18 cellular contexts compared by ENCODE assay signal in the genomic region with DNA sequence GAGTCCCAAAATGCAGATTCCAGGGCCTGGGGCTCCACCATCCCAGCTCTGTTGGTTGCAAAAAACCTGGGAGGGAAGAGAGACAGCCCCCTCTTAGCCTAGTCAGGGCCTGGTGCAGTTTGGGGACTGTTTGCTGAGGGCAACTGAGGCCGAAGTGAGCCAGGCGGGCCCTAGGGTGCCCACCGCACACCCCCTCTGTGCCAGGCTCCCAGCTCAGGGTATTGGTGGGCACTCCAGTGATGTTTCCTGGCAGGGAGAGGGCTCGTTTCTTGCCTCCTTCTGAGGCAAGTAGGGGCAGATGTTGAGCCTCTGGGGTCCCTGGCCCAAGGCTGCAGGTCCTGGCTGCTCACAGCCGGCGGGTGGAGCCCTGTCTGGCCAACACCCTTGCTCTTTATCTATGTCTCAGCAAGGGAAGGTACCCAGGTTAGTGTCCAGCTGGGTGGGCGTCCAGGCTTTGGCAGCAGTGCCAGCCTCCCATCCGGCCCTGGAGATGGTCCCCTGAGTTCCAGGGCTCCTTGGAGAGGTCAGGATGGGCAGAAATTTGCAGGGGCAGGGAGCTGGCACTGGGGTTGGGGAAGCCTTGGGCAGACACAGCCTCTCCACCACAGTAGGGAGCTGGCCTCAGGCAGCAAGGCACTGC. TPM values are rescaled to one million over a fixed set of nuclear protein-coding genes. Genes with fewer than 3 reads are reported as not detected.
DNase-seq lines count a peak whose midpoint lies in the region; ATAC-seq and TF ChIP-seq lines count a peak whose summit lies in the region.
"Had no signal": no experiment of that assay in that cellular context is flagged by ENCODE, and none has a peak within 500 bp of the region (broad histone marks: within the 10 kb centered on the region; RNA-seq: fewer than 3 reads in every experiment).

No MANE protein-coding gene starts in this region.

- H3K36me3 Mint-ChIP-seq in T-helper 17 cell (ENCODE audit: low read depth), result no peaks in the 10 kb centered on the region

- no peaks in the 10 kb centered on the region for H3K27me3 ChIP-seq in NT2/D1 (ENCODE audit: insufficient read depth, insufficient read length)
- H3K27me3 ChIP-seq in dorsolateral prefrontal cortex, result no peaks in the 10 kb centered on the region

- no peak for ATAC-seq in T-helper 17 cell

- no peak overlapping the region for H3K4me3 Mint-ChIP-seq in T-helper 17 cell

- no peak overlapping the region for H3K4me3 ChIP-seq in NT2/D1 (ENCODE audit: insufficient read length, low read depth)
- no peak overlapping the region for H3K4me3 ChIP-seq in dorsolateral prefrontal cortex

- DNase-seq in NT2/D1 (ENCODE audit: low read depth, low spot score) (no peak), T-helper 17 cell (no peak), dorsolateral prefrontal cortex (no peak), substantia nigra (lab: John Stamatoyannopoulos, UW) (no peak), posterior vena cava (ENCODE audit: low spot score) (no peak), NCI-H526 treated with DMSO at 0.1 percent for 48 hours (lab: John Stamatoyannopoulos, UW) (no peak)
- DNase-seq in stimulated activated CD4-positive, alpha-beta T cell treated with anti-CD3 and anti-CD28 coated beads, Interleukin-1b, Interleukin-23, amount 100 ng/mL, for 48 hours, result no peak
- DNase-seq: CD4-positive, CD25-positive, alpha-beta regulatory T cell; EL; KBM-7; NCI-H1092 treated with DMSO at 0.1 percent for 48 hours; NCI-H1436 treated with DMSO at 0.1 percent for 48 hours; NCI-H2029; NCI-H2227 treated with DMSO at 0.1 percent for 48 hours; NCI-H510A; NCI-H748 treated with DMSO at 0.1 percent for 48 hours; OCI-M1; Right ventricle myocardium superior had no signal

- no peaks in the 10 kb centered on the region for H3K9me3 ChIP-seq in NT2/D1 (ENCODE audit: insufficient read depth, low read length)
- no peaks in the 10 kb centered on the region for H3K9me3 ChIP-seq in T-helper 17 cell (ENCODE audit: control insufficient read depth, low read length, poor library complexity, severe bottlenecking)

- peaks cover 58% of the 10 kb centered on the region for H3K36me3 ChIP-seq in NT2/D1 (ENCODE audit: insufficient read depth, insufficient read length, low read length)

- peaks cover 11% of the 10 kb centered on the region for H3K4me1 ChIP-seq in NT2/D1 (ENCODE audit: insufficient read depth, insufficient read length)

- H3K27ac ChIP-seq in dorsolateral prefrontal cortex (peak overlapping the region in 58 of 59 donors; percentile 43 to 100 (median 96)), substantia nigra (ENCODE audit: low read depth, low read length, poor library complexity, severe bottlenecking) (peak overlapping the region; percentile 83)

- TF ChIP-seq CTCF in dorsolateral prefrontal cortex (IDR thresholded peaks at IDR 0.05 in 54 of 56, conservative IDR thresholded peaks at IDR 0.05 in 2 of 56; ENCODE audit: low read depth in 1 of 56, partially characterized antibody in 56 of 56), result no peak

- intact Hi-C loops in dorsolateral prefrontal cortex (cut with DNase I), result loop anchor here in 1 of 2 donors (10.0 kb wide), 1 partner anchor 138 kb away; no protein-coding TSS in a partner anchor
- intact Hi-C loops in posterior vena cava (cut with DNase I), result no loop called here

- H3K9ac ChIP-seq in NT2/D1 (ENCODE audit: insufficient read length, low read depth), result peak overlapping the region; percentile 42

- peak overlapping the region; percentile 19 for H3K27ac Mint-ChIP-seq in T-helper 17 cell

- peaks cover 13% of the 10 kb centered on the region for H3K4me1 Mint-ChIP-seq in T-helper 17 cell

- no peaks in the 10 kb centered on the region for H3K27me3 Mint-ChIP-seq in T-helper 17 cell
- H3K27me3 Mint-ChIP-seq: CD4-positive, CD25-positive, alpha-beta regulatory T cell had no signal

RNA-seq across cellular contexts. Expression of a gene that starts 37.8 kb away (rescaled TPM):
- total RNA-seq in T-helper 17 cell (10 to 100 TPM; 27.0 to 32.2 TPM), dorsolateral prefrontal cortex (10 to 100 TPM; 24.3 to 52.8 (median 34.0) TPM), posterior vena cava (10 to 100 TPM in 1 of 2 donors, 1 to 10 TPM in 1; 8.8 to 10.1 TPM)
